ENCODE assay signal across 19 cellular contexts in genomic region chr10:62399211-62399610, GRCh38. TPM values are rescaled to one million over a fixed set of nuclear protein-coding genes. Genes with fewer than 3 reads are reported as not detected.
"Had no signal": no experiment of that assay in that cellular context is flagged by ENCODE, and none has a peak within 500 bp of the region (broad histone marks: within the 10 kb centered on the region; RNA-seq: fewer than 3 reads in every experiment).

No MANE protein-coding gene starts in this region.

- DNase-seq: activated CD4-positive, alpha-beta T cell treated with anti-CD3 and anti-CD28 coated beads for 1 hour; activated CD4-positive, alpha-beta T cell treated with anti-CD3 and anti-CD28 coated beads, Interleukin-2, amount 50 U/mL, for 48 hours; activated naive CD4-positive, alpha-beta T cell; activated naive CD8-positive, alpha-beta T cell treated with anti-CD3 and anti-CD28 coated beads, Interleukin-2, amount 10 ng/mL, durations not matched to agents 7 days and 5 days; effector memory CD4-positive, alpha-beta T cell; foreskin keratinocyte; head of caudate nucleus; nephron progenitor cell; right cardiac atrium; stimulated activated CD4-positive, alpha-beta T cell treated with anti-CD3 and anti-CD28 coated beads, Interleukin-2, amount 100 ng/mL, for 48 hours; stimulated activated naive CD8-positive, alpha-beta T cell treated with anti-CD3 and anti-CD28 coated beads, Interleukin-15, amount 100 ng/mL, for 72 hours; WERI-Rb-1 had no signal

- H3K4me3 ChIP-seq: esophagus muscularis mucosa, left lung, skin epidermis, suprapubic skin had no signal

- H3K27ac ChIP-seq: esophagus muscularis mucosa, foreskin keratinocyte, left lung, skin epidermis, suprapubic skin, WERI-Rb-1 had no signal

- H3K27me3 ChIP-seq: esophagus muscularis mucosa, foreskin keratinocyte, left lung, suprapubic skin had no signal

- H3K4me1 ChIP-seq: esophagus muscularis mucosa, foreskin keratinocyte, left lung, suprapubic skin had no signal

- H3K36me3 ChIP-seq: esophagus muscularis mucosa, left lung, suprapubic skin, WERI-Rb-1 had no signal

- H3K9me3 ChIP-seq: esophagus muscularis mucosa, left lung, suprapubic skin had no signal

RNA-seq across cellular contexts. Expression of gene ZNF365, which starts 25.0 kb away (rescaled TPM):
- total RNA-seq: lung microvascular endothelial cell; progenitor cell of endocrine pancreas; T-helper 2 cell treated with Interferon-gamma antibody and Interleukin-4, amounts not matched to agents 100 ng/mL and 5 ng/mL, for 36 hours had no signal
